In the genomic region with DNA sequence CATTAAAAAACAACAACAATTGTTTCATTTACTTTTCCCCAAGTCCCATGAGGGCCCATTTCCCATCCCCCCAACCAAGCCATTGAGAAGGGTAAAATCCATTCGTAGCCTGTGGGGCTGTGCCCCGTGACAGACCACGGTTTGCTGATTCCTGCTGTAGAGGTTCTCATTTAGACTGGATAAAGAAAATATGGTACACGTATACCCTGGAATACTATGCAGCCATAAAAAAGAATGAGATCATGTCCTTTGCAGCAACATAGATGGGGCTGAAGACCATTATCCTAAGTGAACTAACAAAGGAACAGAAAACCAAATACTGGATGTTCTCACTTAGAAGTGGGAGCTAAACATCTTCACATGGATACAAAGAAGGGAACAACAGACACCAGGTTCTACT, we compare ENCODE assay signal across 8 cellular contexts.
"Had no signal": no experiment of that assay in that cellular context is flagged by ENCODE, and none has a peak within 500 bp of the region (broad histone marks: within the 10 kb centered on the region; RNA-seq: fewer than 3 reads in every experiment).

No MANE protein-coding gene starts in this region.

- DNase-seq: H9, HCEC 1CT, HFFc6 had no signal

- H3K4me3 ChIP-seq: GM23338 had no signal

- ATAC-seq: GM23338, HepG2 had no signal

- H3K4me2 ChIP-seq: GM23338 had no signal

- H3K27ac ChIP-seq: HL-60 had no signal

- FAIRE-seq: H1, H54, HepG2 had no signal
